ENCODE assay signal across 26 cellular contexts in genomic region chr5:16554110-16554509, GRCh38.
A peak's percentile ranks its signal among the peaks of the same experiment; 100 is the strongest.
DNase-seq lines count a peak whose midpoint lies in the region; ATAC-seq, FAIRE-seq and TF ChIP-seq lines count a peak whose summit lies in the region.
"Had no signal": no experiment of that assay in that cellular context is flagged by ENCODE, and none has a peak within 500 bp of the region (broad histone marks: within the 10 kb centered on the region; RNA-seq: fewer than 3 reads in every experiment).

No MANE protein-coding gene starts in this region.

- TF ChIP-seq RAD21 in HepG2 (CRISPR knock-in tag; IDR thresholded peaks at IDR 0.05), result no peak

- FAIRE-seq in HepG2 (lab: Jason Lieb, UNC), result no peak
- FAIRE-seq: TTC549 had no signal

- H3K4me3 ChIP-seq in left ventricle myocardium inferior, result no peak overlapping the region
- no peak overlapping the region for H3K4me3 ChIP-seq in right cardiac atrium (ENCODE audit: low read length)
- no peak overlapping the region for H3K4me3 ChIP-seq in SU-DHL-6 (ENCODE audit: insufficient read depth, low read length, poor library complexity, severe bottlenecking)
- no peak overlapping the region for H3K4me3 ChIP-seq in HepG2 (replicated peaks in 1 of 3; ENCODE audit: insufficient read depth in 1 of 3, low read depth in 2 of 3, low read length in 3 of 3)
- H3K4me3 ChIP-seq in OCI-LY7 (ENCODE audit: low read depth, low read length, poor library complexity, severe bottlenecking), result no peak overlapping the region
- H3K4me3 ChIP-seq: gastrocnemius medialis, HAP-1, sigmoid colon, SJCRH30, thyroid gland had no signal

- 86% methylated on average over 8 of the region's 8 CpGs for WGBS in right cardiac atrium
- WGBS in HepG2 (ENCODE audit: low lambda C conversion rate), result 6% methylated on average over 8 of the region's 8 CpGs

- H3K9ac ChIP-seq in SU-DHL-6 (ENCODE audit: low read length), result no peak overlapping the region
- H3K9ac ChIP-seq in HepG2 (ENCODE audit: insufficient read depth, low read depth, low read length), result no peak overlapping the region

- H3F3A ChIP-seq in SU-DHL-6 (ENCODE audit: insufficient read depth), result peaks cover 19% of the 10 kb centered on the region

- no peak for TF ChIP-seq POLR2A in HepG2 (IDR thresholded peaks at IDR 0.05; ENCODE audit: insufficient read depth in 1 of 2, low read depth in 2 of 2, low read length in 2 of 2)

- H3K9me3 ChIP-seq in left ventricle myocardium inferior (replicated peaks), result no peaks in the 10 kb centered on the region
- H3K9me3 ChIP-seq in right cardiac atrium (ENCODE audit: control insufficient read depth, low read length), result peaks cover 2% of the 10 kb centered on the region
- H3K9me3 ChIP-seq in SU-DHL-6 (ENCODE audit: insufficient read depth, low read length), result no peaks in the 10 kb centered on the region
- H3K9me3 ChIP-seq in HepG2 (ENCODE audit: low read length), result no peaks in the 10 kb centered on the region
- H3K9me3 ChIP-seq in OCI-LY7 (ENCODE audit: low read length), result no peaks in the 10 kb centered on the region
- H3K9me3 ChIP-seq: BE2C, gastrocnemius medialis, HAP-1, sigmoid colon, SJCRH30, thyroid gland had no signal

- ATAC-seq in right cardiac atrium (no peak), HepG2 (peak; percentile 55), GM18520 (IDR thresholded peaks at IDR 0.05; ENCODE audit: unreplicated experiment) (no peak)
- ATAC-seq: activated CD8-positive, alpha-beta T cell treated with anti-CD3 and anti-CD28 coated beads for 36 hours; gastrocnemius medialis had no signal

- H3K36me3 ChIP-seq in left ventricle myocardium inferior (no peaks in the 10 kb centered on the region), SU-DHL-6 (ENCODE audit: low read length) (no peaks in the 10 kb centered on the region), HepG2 (replicated peaks in 1 of 2; ENCODE audit: control insufficient read depth in 1 of 2, insufficient read depth in 2 of 2, low read length in 2 of 2) (no peaks in the 10 kb centered on the region), OCI-LY7 (ENCODE audit: insufficient read depth, low read length) (no peaks in the 10 kb centered on the region)
- H3K36me3 ChIP-seq: BE2C, gastrocnemius medialis, HAP-1, sigmoid colon, SJCRH30, thyroid gland had no signal

- no TSS peak for BruUV-seq in HepG2 (replicated peaks; lab: Mats Ljungman, UMichigan)
- BruUV-seq in OCI-LY7 (replicated peaks; lab: Mats Ljungman, UMichigan), result no TSS peak

- H3K9me2 ChIP-seq in SU-DHL-6 (replicated peaks; ENCODE audit: insufficient read depth, low read length), result no peaks in the 10 kb centered on the region
- H3K9me2 ChIP-seq in OCI-LY7 (ENCODE audit: insufficient read depth, low read length), result no peaks in the 10 kb centered on the region

- CTCF ChIA-PET in HepG2 (lab: Yijun Ruan, JAX; ENCODE audit: low intra/inter-chr PET ratio, low total read pairs), result no interaction called here
- CTCF ChIA-PET in OCI-LY7 (lab: Charles Lee; ENCODE audit: unreplicated experiment), result no interaction called here

- no peak overlapping the region for H2AFZ ChIP-seq in SU-DHL-6 (ENCODE audit: low read depth, low read length, severe bottlenecking)
- no peak overlapping the region for H2AFZ ChIP-seq in HepG2 (ENCODE audit: low read length)
- no peak overlapping the region for H2AFZ ChIP-seq in OCI-LY7 (ENCODE audit: low read length)

- DNase-seq in left ventricle myocardium inferior (no peak), right cardiac atrium (no peak), HepG2 (ENCODE audit: low spot score) (no peak), DMS79 treated with DMSO at 0.1 percent for 48 hours (lab: John Stamatoyannopoulos, UW) (no peak), OCI-LY7 (ENCODE audit: low spot score) (no peak)
- DNase-seq: ACHN; activated CD4-positive, alpha-beta T cell treated with anti-CD3 and anti-CD28 coated beads for 1 hour; activated CD8-positive, alpha-beta T cell treated with anti-CD3 and anti-CD28 coated beads for 36 hours; activated naive CD8-positive, alpha-beta T cell treated with anti-CD3 and anti-CD28 coated beads, Interleukin-2, amount 10 ng/mL, durations not matched to agents 7 days and 5 days; BE2C; COR-L47; gastrocnemius medialis; GDM1; hippocampal formation; mesendoderm; NCI-H1092 treated with DMSO at 0.1 percent for 48 hours; NCI-H1930; NCI-H446 treated with DMSO at 0.1 percent for 48 hours; sigmoid colon; SJCRH30; stimulated activated naive CD4-positive, alpha-beta T cell; thyroid gland had no signal

- H3K27me3 ChIP-seq in left ventricle myocardium inferior (ENCODE audit: low read depth) (no peaks in the 10 kb centered on the region), right cardiac atrium (ENCODE audit: control insufficient read depth, insufficient read depth) (no peaks in the 10 kb centered on the region), SU-DHL-6 (ENCODE audit: low read length) (no peaks in the 10 kb centered on the region), HepG2 (ENCODE audit: control insufficient read depth in 1 of 2, insufficient read depth in 2 of 2, low read length in 2 of 2) (no peaks in the 10 kb centered on the region)
- H3K27me3 ChIP-seq: BE2C, gastrocnemius medialis, sigmoid colon, SJCRH30, thyroid gland had no signal

- in situ Hi-C loops in HepG2 (cut with HindIII; ENCODE audit: extremely low pct_ligation_motif_present, low pct_unique_long_range_greater_than_20kb), result loop anchor here (5.0 kb wide), 1 partner anchor 67 kb away; no protein-coding TSS in a partner anchor

- H3K4me2 ChIP-seq in SU-DHL-6 (ENCODE audit: low read depth, low read length, poor library complexity, severe bottlenecking), result no peak overlapping the region
- H3K4me2 ChIP-seq in HepG2 (ENCODE audit: low read depth, low read length), result no peak overlapping the region
- H3K4me2 ChIP-seq in OCI-LY7 (ENCODE audit: low read length), result no peak overlapping the region

- intact Hi-C loops in left ventricle myocardium inferior (cut with micrococcal nuclease), result no loop called here
- intact Hi-C loops in right cardiac atrium (cut with DNase I), result loop anchor here in 2 of 4 donors (5.0 kb wide), 2 partner anchors 62 to 67 kb away; no protein-coding TSS in a partner anchor
- intact Hi-C loops in HepG2 (cut with micrococcal nuclease; ENCODE audit: unreplicated experiment), result no loop called here
- intact Hi-C loops in OCI-LY7 (cut with micrococcal nuclease; ENCODE audit: unreplicated experiment), result loop anchor here (5.0 kb wide), 1 partner anchor 392 kb away; no protein-coding TSS in a partner anchor

- TF ChIP-seq CTCF in left ventricle myocardium inferior (IDR thresholded peaks at IDR 0.05; ENCODE audit: borderline replicate concordance) (no peak), SU-DHL-6 (IDR thresholded peaks at IDR 0.05; ENCODE audit: insufficient read depth, low read length, poor library complexity, severe bottlenecking) (no peak), HepG2 (CRISPR knock-in tag; IDR thresholded peaks at IDR 0.05) (no peak), OCI-LY7 (conservative IDR thresholded peaks at IDR 0.05; ENCODE audit: low read length) (no peak)

- peaks cover 18% of the 10 kb centered on the region for H3K4me1 ChIP-seq in left ventricle myocardium inferior
- peaks cover 2% of the 10 kb centered on the region for H3K4me1 ChIP-seq in right cardiac atrium (ENCODE audit: control insufficient read depth, insufficient read depth, low read length)
- peaks cover 9% of the 10 kb centered on the region; the same call in 1 of the 2 replicates for H3K4me1 ChIP-seq in HepG2 (ENCODE audit: insufficient read depth, low read length)
- peaks cover 18% of the 10 kb centered on the region for H3K4me1 ChIP-seq in OCI-LY7 (ENCODE audit: insufficient read depth, low read length, poor library complexity, severe bottlenecking)
- H3K4me1 ChIP-seq: HAP-1, SJCRH30 had no signal

- H3K27ac ChIP-seq in left ventricle myocardium inferior (replicated peaks) (peak overlapping the region; percentile 20), right cardiac atrium (ENCODE audit: low read length) (no peak overlapping the region), SU-DHL-6 (ENCODE audit: low read depth, low read length) (peak overlapping the region; percentile 82; the same call in 1 of the 2 replicates), HepG2 (ENCODE audit: extremely low read length, insufficient read depth, low read length) (no peak overlapping the region), OCI-LY7 (ENCODE audit: low read depth, low read length, poor library complexity, severe bottlenecking) (no peak overlapping the region)
- H3K27ac ChIP-seq: gastrocnemius medialis, sigmoid colon, SJCRH30, thyroid gland had no signal

- H3K79me2 ChIP-seq in SU-DHL-6 (ENCODE audit: insufficient read depth, low read length) (no peaks in the 10 kb centered on the region), HepG2 (ENCODE audit: insufficient read depth, low read length) (no peaks in the 10 kb centered on the region), OCI-LY7 (ENCODE audit: insufficient read depth, low read depth, low read length) (no peaks in the 10 kb centered on the region)

- no peak for TF ChIP-seq EP300 in HepG2 (IDR thresholded peaks at IDR 0.05; ENCODE audit: low read depth in 2 of 2, low read length in 2 of 2)
- TF ChIP-seq EP300 in HepG2 (CRISPR knock-in tag; IDR thresholded peaks at IDR 0.05; ENCODE audit: borderline replicate concordance), result no peak

- H4K20me1 ChIP-seq in SU-DHL-6 (ENCODE audit: low read depth, low read length) (no peaks in the 10 kb centered on the region), HepG2 (ENCODE audit: insufficient read depth, low read length) (no peaks in the 10 kb centered on the region), OCI-LY7 (ENCODE audit: insufficient read depth, low read length) (no peaks in the 10 kb centered on the region)

- POLR2A ChIA-PET in HepG2 (lab: Yijun Ruan, JAX), result no interaction called here
- POLR2A ChIA-PET in OCI-LY7 (lab: Charles Lee), result no interaction called here

TF ChIP-seq in HepG2, 621 proteins besides CTCF, POLR2A, EP300 and RAD21 (continues in another document):
- TF ChIP-seq HNF4A (CRISPR knock-in tag; IDR thresholded peaks at IDR 0.05) (peak; percentile 78), ZNF770 (CRISPR knock-in tag; IDR thresholded peaks at IDR 0.05) (peak; percentile 95), ZNF264 (CRISPR knock-in tag; IDR thresholded peaks at IDR 0.05) (peak; percentile 99), ZNF292 (CRISPR knock-in tag; IDR thresholded peaks at IDR 0.05; ENCODE audit: borderline replicate concordance, low read depth) (no peak)

Comparison
In these comparisons a context has a peak if more than half of its experiments do, and no peak if none do; other contexts are left out.
1. H3K27ac ChIP-seq: peak in left ventricle myocardium inferior (single experiment) and SU-DHL-6 (single experiment); none in right cardiac atrium (single experiment), HepG2 (single experiment) and OCI-LY7 (single experiment).